17 cellular contexts compared by ENCODE assay signal in genomic region chr15:60353245-60353940, GRCh38. TPM values are rescaled to one million over a fixed set of nuclear protein-coding genes. Genes with fewer than 3 reads are reported as not detected.
DNase-seq lines count a peak whose midpoint lies in the region; TF ChIP-seq lines count a peak whose summit lies in the region.
"Had no signal": no experiment of that assay in that cellular context is flagged by ENCODE, and none has a peak within 500 bp of the region (broad histone marks: within the 10 kb centered on the region; RNA-seq: fewer than 3 reads in every experiment).

No MANE protein-coding gene starts in this region.

- DNase-seq in GM03348 (ENCODE audit: low spot score) (peak; percentile 31), NB4 (ENCODE audit: low read depth) (peak; percentile 30), chondrocyte (ENCODE audit: low spot score) (no peak), osteoblast (ENCODE audit: insufficient read length, low spot score, missing footprints) (no peak), HPDE6-E6E7 (ENCODE audit: extremely low spot score) (no peak), DMS79 (lab: John Stamatoyannopoulos, UW) (no peak)
- DNase-seq in T-helper 2 cell treated with Interferon-gamma antibody and Interleukin-4, amounts not matched to agents 5 μg/mL and 100 μg/mL, for 36 hours (ENCODE audit: low spot score): no peak
- DNase-seq: activated CD4-positive, alpha-beta T cell treated with anti-CD3 and anti-CD28 coated beads, Interleukin-2, amount 10 ng/mL, durations not matched to agents 7 days and 5 days; activated T-cell treated with anti-CD3 and anti-CD28 coated beads, Interleukin-2, amount 50 U/mL, for 4 hours; adrenal gland; CD4-positive, alpha-beta T cell; heart right ventricle; KBM-7; NK-92 treated with Interleukin-12 subunit alpha and Interleukin-12 subunit beta, amount 100 ng/mL, for 24 hours; SIG-M5; stimulated activated CD4-positive, alpha-beta T cell treated with anti-CD3 and anti-CD28 coated beads, Interleukin-4, amount 100 ng/mL, for 24 hours; thyroid gland had no signal

- H2AFZ ChIP-seq in osteoblast (ENCODE audit: low read length): no peak overlapping the region

- H3K4me1 Mint-ChIP-seq in chondrocyte (ENCODE audit: low read depth): peaks cover 77% of the 10 kb centered on the region
- peaks cover 4% of the 10 kb centered on the region for H3K4me1 Mint-ChIP-seq in T-helper 2 cell treated with Interferon-gamma antibody and Interleukin-4, amounts not matched to agents 5 μg/mL and 100 μg/mL, for 36 hours (ENCODE audit: low read depth)

- H3K36me3 ChIP-seq in osteoblast (ENCODE audit: insufficient read depth, low read length): peaks cover 95% of the 10 kb centered on the region

- peaks cover 70% of the 10 kb centered on the region for H3K36me3 Mint-ChIP-seq in chondrocyte (ENCODE audit: low read depth)
- peaks cover 81% of the 10 kb centered on the region for H3K36me3 Mint-ChIP-seq in T-helper 2 cell treated with Interferon-gamma antibody and Interleukin-4, amounts not matched to agents 5 μg/mL and 100 μg/mL, for 36 hours (ENCODE audit: low read depth)

- peak overlapping the region; percentile 11 for H3K27ac ChIP-seq in osteoblast (ENCODE audit: low read depth, low read length)
- H3K27ac ChIP-seq: adrenal gland, heart right ventricle, thyroid gland had no signal

- H3K4me2 ChIP-seq in osteoblast (ENCODE audit: insufficient read depth, low read length): no peak overlapping the region

- peak overlapping the region; percentile 80 for H3K27ac Mint-ChIP-seq in chondrocyte (ENCODE audit: unreplicated experiment)
- no peak overlapping the region for H3K27ac Mint-ChIP-seq in T-helper 2 cell treated with Interferon-gamma antibody and Interleukin-4, amounts not matched to agents 5 μg/mL and 100 μg/mL, for 36 hours
- H3K27ac Mint-ChIP-seq: activated CD4-positive, alpha-beta T cell treated with anti-CD3 and anti-CD28 coated beads, Interleukin-2, amount 10 ng/mL, durations not matched to agents 7 days and 5 days; CD4-positive, alpha-beta T cell had no signal

- H4K20me1 ChIP-seq in osteoblast (ENCODE audit: insufficient read depth, low read length): peaks cover 61% of the 10 kb centered on the region

- peaks cover 4% of the 10 kb centered on the region for H3K4me1 ChIP-seq in osteoblast (ENCODE audit: insufficient read depth, low read length)
- H3K4me1 ChIP-seq: thyroid gland had no signal

- no peaks in the 10 kb centered on the region for H3K9me3 Mint-ChIP-seq in chondrocyte (ENCODE audit: low read depth)
- no peaks in the 10 kb centered on the region for H3K9me3 Mint-ChIP-seq in T-helper 2 cell treated with Interferon-gamma antibody and Interleukin-4, amounts not matched to agents 5 μg/mL and 100 μg/mL, for 36 hours
- H3K9me3 Mint-ChIP-seq: activated T-cell treated with anti-CD3 and anti-CD28 coated beads, Interleukin-2, amount 50 U/mL, for 4 hours; CD4-positive, alpha-beta T cell had no signal

- H3K4me3 Mint-ChIP-seq in chondrocyte (ENCODE audit: unreplicated experiment): no peak overlapping the region
- H3K4me3 Mint-ChIP-seq in T-helper 2 cell treated with Interferon-gamma antibody and Interleukin-4, amounts not matched to agents 5 μg/mL and 100 μg/mL, for 36 hours: no peak overlapping the region
- H3K4me3 Mint-ChIP-seq: activated CD4-positive, alpha-beta T cell treated with anti-CD3 and anti-CD28 coated beads, Interleukin-2, amount 10 ng/mL, durations not matched to agents 7 days and 5 days; activated T-cell treated with anti-CD3 and anti-CD28 coated beads, Interleukin-2, amount 50 U/mL, for 4 hours; CD4-positive, alpha-beta T cell had no signal

- no peaks in the 10 kb centered on the region for H3K9me3 ChIP-seq in osteoblast (ENCODE audit: low read depth, low read length)
- H3K9me3 ChIP-seq: adrenal gland, heart right ventricle, thyroid gland had no signal

- peaks cover 50% of the 10 kb centered on the region for H3K79me2 ChIP-seq in osteoblast (ENCODE audit: insufficient read depth, low read length)

- H3K4me3 ChIP-seq in NB4 (ENCODE audit: low read depth, low read length) (no peak overlapping the region), osteoblast (ENCODE audit: insufficient read depth, low read length) (no peak overlapping the region)
- H3K4me3 ChIP-seq: adrenal gland, heart right ventricle, thyroid gland had no signal

- no peaks in the 10 kb centered on the region for H3K27me3 ChIP-seq in osteoblast (ENCODE audit: insufficient read depth, low read length)
- H3K27me3 ChIP-seq: adrenal gland, heart right ventricle, thyroid gland had no signal

- H3K27me3 Mint-ChIP-seq in chondrocyte (ENCODE audit: low read depth): no peaks in the 10 kb centered on the region
- no peaks in the 10 kb centered on the region for H3K27me3 Mint-ChIP-seq in T-helper 2 cell treated with Interferon-gamma antibody and Interleukin-4, amounts not matched to agents 5 μg/mL and 100 μg/mL, for 36 hours (ENCODE audit: low read depth)
- H3K27me3 Mint-ChIP-seq: activated CD4-positive, alpha-beta T cell treated with anti-CD3 and anti-CD28 coated beads, Interleukin-2, amount 10 ng/mL, durations not matched to agents 7 days and 5 days; CD4-positive, alpha-beta T cell had no signal

- TF ChIP-seq CTCF in NB4 (IDR thresholded peaks at IDR 0.05; ENCODE audit: low read depth, low read length) (no peak), chondrocyte (IDR thresholded peaks at IDR 0.05) (no peak), osteoblast (IDR thresholded peaks at IDR 0.05; ENCODE audit: extremely low read depth, low read depth, low read length) (no peak)

- TF ChIP-seq POLR2A in NB4 (IDR thresholded peaks at IDR 0.05; ENCODE audit: extremely low read depth, insufficient read length): no peak

RNA-seq across cellular contexts. Expression of gene ANXA2, which starts 44.4 kb away (rescaled TPM):
- 2,649 to 2,819 TPM (median 2,779 TPM) in 3 replicates for total RNA-seq in chondrocyte
- 2,826 and 3,042 TPM in 2 replicates for total RNA-seq in osteoblast

Comparison
In these comparisons a context has a peak if more than half of its experiments do, and no peak if none do; other contexts are left out.
1. DNase-seq: peak in GM03348 (single experiment) and NB4 (single experiment); none in chondrocyte (single experiment), osteoblast (single experiment), HPDE6-E6E7 (single experiment), T-helper 2 cell treated with Interferon-gamma antibody and Interleukin-4, amounts not matched to agents 5 μg/mL and 100 μg/mL, for 36 hours (single experiment) and DMS79 (single experiment).